Comparison of ENCODE assay signal across 1 cellular context in genomic region chr2:197453123-197453913, GRCh38.
A peak's percentile ranks its signal among the peaks of the same experiment; 100 is the strongest.
TF ChIP-seq lines count a peak whose summit lies in the region.

Gene COQ10B, plus strand, starts transcription at chr2:197453552. Its CDS starts 9 bp downstream, at chr2:197453561.

TF ChIP-seq in HepG2, 621 proteins besides CTCF, POLR2A, EP300 and RAD21 (continued from another document and continues in another):
- TF ChIP-seq HDAC1 (CRISPR knock-in tag; IDR thresholded peaks at IDR 0.05) (peak; percentile 89), ZNF614 (CRISPR knock-in tag; IDR thresholded peaks at IDR 0.05; ENCODE audit: borderline replicate concordance) (peak; percentile 50; the same call in 1 of the 2 replicates), IKZF5 (CRISPR knock-in tag; IDR thresholded peaks at IDR 0.05) (peak; percentile 84; the same call in 1 of the 2 replicates), ZSCAN29 (CRISPR knock-in tag; conservative IDR thresholded peaks at IDR 0.05) (no peak; the same call in 1 of the 2 replicates), GABPB1 (CRISPR knock-in tag; IDR thresholded peaks at IDR 0.05) (peak; percentile 90), ZNF160 (CRISPR knock-in tag; IDR thresholded peaks at IDR 0.05) (peak; percentile 66), ZNF224 (CRISPR knock-in tag; IDR thresholded peaks at IDR 0.05) (no peak), CENPX (CRISPR knock-in tag; IDR thresholded peaks at IDR 0.05) (no peak), FOXO1 (CRISPR knock-in tag; IDR thresholded peaks at IDR 0.05) (no peak), SRF (IDR thresholded peaks at IDR 0.05; ENCODE audit: low read depth, low read length) (peak; percentile 16; the same call in 1 of the 2 replicates), AKNA (CRISPR knock-in tag; IDR thresholded peaks at IDR 0.05; ENCODE audit: borderline replicate concordance) (no peak), CERS6 (CRISPR knock-in tag; IDR thresholded peaks at IDR 0.05) (no peak), ZNF414 (CRISPR knock-in tag; IDR thresholded peaks at IDR 0.05) (0 out of 2 replicates have a peak, but pooled peaks have one; percentile 40), ZFP1 (CRISPR knock-in tag; IDR thresholded peaks at IDR 0.05) (no peak), CREB1 (IDR thresholded peaks at IDR 0.05) (peak; percentile 95), CREB1 (CRISPR knock-in tag; IDR thresholded peaks at IDR 0.05) (peak; percentile 95), ZNF749 (CRISPR knock-in tag; IDR thresholded peaks at IDR 0.05; ENCODE audit: borderline replicate concordance) (peak; percentile 52; the same call in 1 of the 2 replicates), ZNF101 (CRISPR knock-in tag; IDR thresholded peaks at IDR 0.05; ENCODE audit: borderline replicate concordance, low read depth) (no peak), ZNF552 (CRISPR knock-in tag; IDR thresholded peaks at IDR 0.05; ENCODE audit: borderline replicate concordance) (peak; percentile 87; the same call in 1 of the 2 replicates), GATA4 (IDR thresholded peaks at IDR 0.05; ENCODE audit: borderline replicate concordance, low read depth) (0 out of 2 replicates have a peak, but pooled peaks have one; percentile 40), ERF (CRISPR knock-in tag; IDR thresholded peaks at IDR 0.05) (peak; percentile 56), CCDC6 (CRISPR knock-in tag; IDR thresholded peaks at IDR 0.05) (peak; percentile 60; the same call in 1 of the 2 replicates), SMAD3 (CRISPR knock-in tag; IDR thresholded peaks at IDR 0.05) (peak; percentile 58; the same call in 1 of the 2 replicates), FLYWCH1 (CRISPR knock-in tag; IDR thresholded peaks at IDR 0.05) (no peak), NCOR1 (IDR thresholded peaks at IDR 0.05; ENCODE audit: borderline replicate concordance, low read length) (peak; percentile 80; the same call in 1 of the 2 replicates), PHF21A (CRISPR knock-in tag; IDR thresholded peaks at IDR 0.05) (peak; percentile 99), TRAFD1 (CRISPR knock-in tag; IDR thresholded peaks at IDR 0.05; ENCODE audit: borderline replicate concordance) (no peak), ZSCAN30 (CRISPR knock-in tag; IDR thresholded peaks at IDR 0.05) (no peak), GMEB1 (CRISPR knock-in tag; IDR thresholded peaks at IDR 0.05; ENCODE audit: borderline replicate concordance) (peak; percentile 98), ESRRA (CRISPR knock-in tag; IDR thresholded peaks at IDR 0.05; ENCODE audit: low read depth) (peak; percentile 56), FOXJ3 (CRISPR knock-in tag; IDR thresholded peaks at IDR 0.05; ENCODE audit: borderline replicate concordance) (no peak), ZBTB33 (CRISPR knock-in tag; IDR thresholded peaks at IDR 0.05) (no peak), GFI1 (CRISPR knock-in tag; IDR thresholded peaks at IDR 0.05; ENCODE audit: borderline replicate concordance) (0 out of 2 replicates have a peak, but pooled peaks have one; percentile 70), ZNF564 (CRISPR knock-in tag; IDR thresholded peaks at IDR 0.05) (no peak), CBX5 (CRISPR knock-in tag; IDR thresholded peaks at IDR 0.05; ENCODE audit: borderline replicate concordance) (peak; percentile 71; the same call in 1 of the 2 replicates), ZNF407 (CRISPR knock-in tag; IDR thresholded peaks at IDR 0.05; ENCODE audit: not compliant biosample characterization) (peak; percentile 75), TRIM24 (CRISPR knock-in tag; IDR thresholded peaks at IDR 0.05) (no peak), ZMYM4 (CRISPR knock-in tag; IDR thresholded peaks at IDR 0.05) (peak; percentile 91), ZNF44 (CRISPR knock-in tag; IDR thresholded peaks at IDR 0.05) (peak; percentile 81; the same call in 1 of the 2 replicates)
